ENCODE assay signal across 23 cellular contexts in the genomic region with DNA sequence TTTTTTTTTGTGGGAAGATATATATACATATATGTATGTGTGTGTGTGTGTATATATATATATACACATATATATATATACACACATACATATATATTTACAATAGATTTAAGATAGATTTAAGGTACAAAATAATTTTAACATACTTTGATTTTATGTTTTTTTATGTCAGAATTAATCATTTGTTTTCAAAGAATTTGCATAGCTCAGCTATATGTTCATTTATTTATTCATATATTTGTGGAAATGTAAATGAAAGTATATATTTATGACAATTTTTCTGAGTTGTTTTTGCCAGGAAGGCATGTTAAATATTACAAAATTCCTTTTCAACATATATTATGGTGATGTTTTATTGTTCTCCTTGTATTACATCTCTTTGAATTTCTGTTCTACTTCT.
"Had no signal": no experiment of that assay in that cellular context is flagged by ENCODE, and none has a peak within 500 bp of the region (broad histone marks: within the 10 kb centered on the region; RNA-seq: fewer than 3 reads in every experiment).

No MANE protein-coding gene starts in this region.

- H3K4me1 Mint-ChIP-seq: memory B cell had no signal

- DNase-seq: dermis blood vessel endothelial cell; dorsolateral prefrontal cortex; effector CD4-positive, alpha-beta T cell; effector memory CD4-positive, alpha-beta T cell; foreskin keratinocyte; gastrocnemius medialis; glutamatergic neuron; head of caudate nucleus; heart right ventricle; hippocampal formation; left cardiac atrium; left lung; left ventricle myocardium superior; mammary epithelial cell; mesendoderm; midbrain had no signal

- H3K9me3 ChIP-seq: esophagus muscularis mucosa, gastrocnemius medialis, heart right ventricle, left lung had no signal

- ATAC-seq: foreskin keratinocyte, gastrocnemius medialis, heart right ventricle, left cardiac atrium, left lung, left ventricle myocardium superior had no signal

- H3K27me3 Mint-ChIP-seq: memory B cell had no signal

- H3K36me3 ChIP-seq: esophagus muscularis mucosa, gastrocnemius medialis, heart right ventricle, left lung had no signal

- H3K27ac Mint-ChIP-seq: memory B cell had no signal

- H3K27me3 ChIP-seq: dorsolateral prefrontal cortex, esophagus muscularis mucosa, foreskin keratinocyte, gastrocnemius medialis, heart right ventricle, left lung had no signal

- H3K4me3 ChIP-seq: coronary artery, dorsolateral prefrontal cortex, esophagus muscularis mucosa, gastrocnemius medialis, heart right ventricle, left lung, lung had no signal

- H3K36me3 Mint-ChIP-seq: memory B cell had no signal

- H3K27ac ChIP-seq: coronary artery, dorsolateral prefrontal cortex, esophagus muscularis mucosa, foreskin keratinocyte, gastrocnemius medialis, heart right ventricle, left lung had no signal

- H3K4me3 Mint-ChIP-seq: memory B cell had no signal

- H3K4me1 ChIP-seq: esophagus muscularis mucosa, foreskin keratinocyte, gastrocnemius medialis, heart right ventricle, left lung had no signal

- FAIRE-seq: endothelial cell of umbilical vein, islet of Langerhans, keratinocyte had no signal
